Comparison of ENCODE assay signal across 8 cellular contexts in the genomic region with DNA sequence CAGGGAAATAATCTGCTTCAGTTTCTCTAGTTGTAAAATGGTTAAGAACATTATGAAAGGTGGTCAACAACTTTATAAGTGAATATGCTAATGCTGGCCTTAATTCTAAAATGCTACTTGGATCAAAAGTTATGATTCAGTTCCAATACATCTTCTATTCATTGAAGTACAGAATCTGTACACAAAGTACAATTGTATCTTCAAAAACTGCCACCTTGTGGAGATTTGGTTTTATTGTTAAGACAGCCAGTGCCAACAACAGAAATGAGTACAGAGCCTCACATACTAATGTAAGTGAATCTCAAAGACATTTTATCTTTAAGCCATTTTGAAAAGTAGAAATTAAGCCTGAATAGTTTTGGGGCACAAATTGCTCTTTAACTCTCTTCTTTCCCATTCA.
DNase-seq lines count a peak whose midpoint lies in the region; ATAC-seq, FAIRE-seq and TF ChIP-seq lines count a peak whose summit lies in the region.

No MANE protein-coding gene starts in this region.

- ATAC-seq in HG03159 (IDR thresholded peaks at IDR 0.05; ENCODE audit: unreplicated experiment) (peak; percentile 62), RWPE2 (ENCODE audit: low read depth) (peak; percentile 61; the same call in 1 of the 3 replicates), T-cell (replicated peaks in 1 of 4) (no peak), GM21381 (IDR thresholded peaks at IDR 0.05; ENCODE audit: unreplicated experiment) (no peak)

- no peak for FAIRE-seq in urothelium cell line (lab: Jason Lieb, UNC)

- H3K27ac ChIP-seq in RWPE2 (ENCODE audit: poor library complexity, severe bottlenecking), result no peak overlapping the region

- H3K4me1 Mint-ChIP-seq in glutamatergic neuron (ENCODE audit: low read depth, unreplicated experiment) (peaks cover 5% of the 10 kb centered on the region), T-cell (no peaks in the 10 kb centered on the region)

- H3K9me3 ChIP-seq in RWPE2 (ENCODE audit: severe bottlenecking), result no peaks in the 10 kb centered on the region

- CTCF ChIA-PET in T-cell (lab: Charles Lee), result no interaction called here

- H3K9me3 Mint-ChIP-seq in glutamatergic neuron (ENCODE audit: unreplicated experiment), result no peaks in the 10 kb centered on the region
- H3K9me3 Mint-ChIP-seq in T-cell, result no peaks in the 10 kb centered on the region

- no peaks in the 10 kb centered on the region for H3K27me3 ChIP-seq in RWPE2 (ENCODE audit: insufficient read depth, poor library complexity, severe bottlenecking)

- no peaks in the 10 kb centered on the region for H3K36me3 Mint-ChIP-seq in glutamatergic neuron (ENCODE audit: unreplicated experiment)
- no peaks in the 10 kb centered on the region for H3K36me3 Mint-ChIP-seq in T-cell

- H3K27me3 Mint-ChIP-seq in glutamatergic neuron (ENCODE audit: unreplicated experiment) (no peaks in the 10 kb centered on the region), T-cell (no peaks in the 10 kb centered on the region)

- DNase-seq in ELR (ENCODE audit: low read depth), result peak; percentile 55
- DNase-seq in RWPE2 (ENCODE audit: low spot score), result no peak
- DNase-seq in glutamatergic neuron, result no peak
- peak; percentile 17 for DNase-seq in urothelium cell line (ENCODE audit: low spot score)
- DNase-seq in GM19240 (ENCODE audit: insufficient read length, low spot score), result no peak
- DNase-seq in T-cell, result no peak

- POLR2A ChIA-PET in T-cell (lab: Charles Lee), result no interaction called here

- no peaks in the 10 kb centered on the region for H3K4me1 ChIP-seq in RWPE2 (ENCODE audit: insufficient read depth, poor library complexity, severe bottlenecking)

- H3K36me3 ChIP-seq in RWPE2 (ENCODE audit: low read depth), result no peaks in the 10 kb centered on the region

- peak; percentile 52 for TF ChIP-seq CTCF in RWPE2 (IDR thresholded peaks at IDR 0.05; ENCODE audit: poor library complexity, severe bottlenecking)
- peak; percentile 27 for TF ChIP-seq CTCF in glutamatergic neuron (IDR thresholded peaks at IDR 0.05; ENCODE audit: partially characterized antibody, unreplicated experiment)

- no peak overlapping the region for H3K27ac Mint-ChIP-seq in glutamatergic neuron (ENCODE audit: unreplicated experiment)
- H3K27ac Mint-ChIP-seq in T-cell, result no peak overlapping the region

- H3K4me3 Mint-ChIP-seq in glutamatergic neuron (ENCODE audit: unreplicated experiment), result no peak overlapping the region
- H3K4me3 Mint-ChIP-seq in T-cell, result no peak overlapping the region

- H3K4me3 ChIP-seq in RWPE2 (ENCODE audit: severe bottlenecking), result no peak overlapping the region

Comparison
In these comparisons a context has a peak if more than half of its experiments do, and no peak if none do; other contexts are left out.
1. DNase-seq: peak in ELR (single experiment) and urothelium cell line (single experiment); none in RWPE2 (single experiment), glutamatergic neuron (single experiment), GM19240 (single experiment) and T-cell (0 of 34).
2. ATAC-seq: peak in HG03159 (single experiment) and RWPE2 (single experiment); none in T-cell (0 of 4) and GM21381 (single experiment).